ENCODE assay signal across 16 cellular contexts in the genomic region with DNA sequence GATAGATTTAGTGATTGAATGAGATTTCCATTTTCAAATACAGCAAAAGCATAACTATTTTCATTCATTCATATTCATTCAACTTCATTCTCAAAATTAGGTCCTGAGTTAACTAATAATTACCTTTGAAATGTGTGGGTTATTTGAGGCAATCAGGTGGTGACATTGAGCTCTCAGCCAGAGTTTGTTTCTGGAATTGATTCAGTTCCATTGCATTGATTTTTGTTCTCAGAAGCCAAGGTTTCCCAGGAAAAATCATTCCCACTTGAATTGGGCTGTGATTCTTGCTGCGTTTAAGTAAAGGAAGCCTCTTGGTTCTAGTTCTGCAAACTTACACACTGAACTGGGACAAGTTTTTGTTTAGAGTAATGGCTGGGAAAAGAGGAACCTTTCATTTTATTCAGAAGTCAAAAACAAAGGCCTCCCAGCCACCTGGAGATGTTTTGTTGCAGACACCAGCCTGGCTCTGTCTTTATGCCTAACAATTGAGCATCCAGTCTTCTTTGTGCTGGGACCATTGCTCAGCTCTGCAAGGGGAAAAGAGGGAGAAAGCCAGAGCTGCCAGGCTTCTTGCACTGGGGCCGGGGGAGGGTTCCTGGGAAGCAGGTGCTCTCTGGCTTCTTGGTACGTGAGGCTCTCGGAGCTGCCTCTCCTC.
A peak's percentile ranks its signal among the peaks of the same experiment; 100 is the strongest.
DNase-seq lines count a peak whose midpoint lies in the region; ATAC-seq and TF ChIP-seq lines count a peak whose summit lies in the region.
"Had no signal": no experiment of that assay in that cellular context is flagged by ENCODE, and none has a peak within 500 bp of the region (broad histone marks: within the 10 kb centered on the region; RNA-seq: fewer than 3 reads in every experiment).

No MANE protein-coding gene starts in this region.

- H2AFZ ChIP-seq in mesenchymal stem cell (ENCODE audit: low read depth, low read length): no peak overlapping the region
- no peak overlapping the region for H2AFZ ChIP-seq in PC-9

- H3K9me3 ChIP-seq in mesenchymal stem cell (ENCODE audit: control insufficient read depth, low read length) (no peaks in the 10 kb centered on the region), PC-9 (ENCODE audit: insufficient read depth, low read depth) (no peaks in the 10 kb centered on the region)
- H3K9me3 ChIP-seq: prostate gland had no signal

- CTCF ChIA-PET in activated B cell treated with CpG ODN at 0.5 μM for 24 hours (lab: Charles Lee) (interaction anchor here (2.5 kb wide), 1 partner anchor 10 kb away, joined by 15 read pairs; no protein-coding TSS in a partner anchor), PC-9 (lab: Charles Lee) (no interaction called here)

- H3K23ac ChIP-seq in mesenchymal stem cell (ENCODE audit: low read length in 2 of 2): no peak overlapping the region

- no peaks in the 10 kb centered on the region for H3K79me2 ChIP-seq in PC-9 (ENCODE audit: low read depth)

- no peak overlapping the region for H2BK12ac ChIP-seq in mesenchymal stem cell (ENCODE audit: low read length in 2 of 2)

- peaks cover 9% of the 10 kb centered on the region for H4K20me1 ChIP-seq in PC-9 (ENCODE audit: insufficient read depth)

- H3K4me1 ChIP-seq in mesenchymal stem cell (ENCODE audit: control insufficient read depth, insufficient read depth, low read depth, low read length) (peaks cover 19% of the 10 kb centered on the region), PC-9 (replicated peaks; ENCODE audit: insufficient read depth) (no peaks in the 10 kb centered on the region)
- H3K4me1 ChIP-seq: prostate gland had no signal

- 96% methylated on average over 4 of the region's 4 CpGs for WGBS in mesenchymal stem cell

- H3K79me1 ChIP-seq in mesenchymal stem cell (replicated peaks; ENCODE audit: low read length, poor library complexity, severe bottlenecking): peaks cover 13% of the 10 kb centered on the region

- peaks cover 24 to 96% of the 10 kb centered on the region in 2 experiments for H3K36me3 ChIP-seq in mesenchymal stem cell (ENCODE audit: control insufficient read depth in 1 of 2, insufficient read depth in 2 of 2, low read depth in 1 of 2, low read length in 2 of 2)
- H3K36me3 ChIP-seq in PC-9 (ENCODE audit: low read depth): peaks cover 15% of the 10 kb centered on the region; the same call in 1 of the 2 replicates
- H3K36me3 ChIP-seq: prostate gland had no signal

- peaks cover 45% of the 10 kb centered on the region for H3K4me1 Mint-ChIP-seq in activated B cell treated with CpG ODN at 0.5 μM for 24 hours

- POLR2A ChIA-PET in activated B cell treated with CpG ODN at 0.5 μM for 24 hours (lab: Charles Lee) (interaction anchor here (0.6 kb wide), 1 partner anchor 93 kb away, joined by 4 read pairs; no protein-coding TSS in a partner anchor), PC-9 (lab: Charles Lee; ENCODE audit: unreplicated experiment) (interaction anchor here (0.7 kb wide), 1 partner anchor 396 kb away, joined by 3 read pairs; no protein-coding TSS in a partner anchor)

- no peak overlapping the region for H4K8ac ChIP-seq in mesenchymal stem cell (ENCODE audit: low read length)

- ATAC-seq in GM18505 (IDR thresholded peaks at IDR 0.05; ENCODE audit: unreplicated experiment) (peak; percentile 9), HG02884 (IDR thresholded peaks at IDR 0.05; ENCODE audit: unreplicated experiment) (peak; percentile 19), activated B cell treated with CpG ODN at 0.5 μM for 24 hours (ENCODE audit: low read depth) (peak; percentile 19), GM18870 (IDR thresholded peaks at IDR 0.05; ENCODE audit: unreplicated experiment) (no peak), HG02623 (IDR thresholded peaks at IDR 0.05; ENCODE audit: unreplicated experiment) (no peak)
- ATAC-seq: stimulated activated naive CD8-positive, alpha-beta T cell treated with anti-CD3 and anti-CD28 coated beads, Interleukin-15, Interleukin-2, amounts not matched to agents 100 U/mL and 50 U/mL, for 24 hours had no signal

- peak overlapping the region; percentile 75 for H3K27ac Mint-ChIP-seq in activated B cell treated with CpG ODN at 0.5 μM for 24 hours
- H3K27ac Mint-ChIP-seq: T-helper 1 cell treated with Interleukin-12 subunit alpha and Interleukin-12 subunit beta and Interleukin-4 antibody, amounts not matched to agents 30 μg/mL and 1 μg/mL, for 36 hours had no signal

- H3K27ac ChIP-seq in mesenchymal stem cell (ENCODE audit: low read length, poor library complexity, severe bottlenecking): no peak overlapping the region
- no peak overlapping the region for H3K27ac ChIP-seq in PC-9
- H3K27ac ChIP-seq: cardiac muscle cell, epithelial cell of prostate, prostate gland had no signal

- peak overlapping the region; percentile 13 for H3K9ac ChIP-seq in mesenchymal stem cell (ENCODE audit: low read length)

- no peak for TF ChIP-seq POLR2A in GM18505 (IDR thresholded peaks at IDR 0.05; ENCODE audit: borderline replicate concordance, extremely low read depth, insufficient read depth, insufficient read length)

- no peak for DNase-seq in activated B cell treated with CpG ODN at 0.5 μM for 24 hours
- DNase-seq in mesenchymal stem cell: no peak
- no peak for DNase-seq in stimulated activated CD4-positive, alpha-beta T cell treated with anti-CD3 and anti-CD28 coated beads, Interleukin-15, amount 100 ng/mL, for 24 hours
- no peak for DNase-seq in PC-9
- DNase-seq: activated CD4-positive, alpha-beta T cell treated with anti-CD3 and anti-CD28 coated beads, Interleukin-2, amount 50 U/mL, for 4 hours; activated gamma-delta T cell treated with Interleukin-2 at 50 U/mL for 16 hours; AML-193; stimulated activated naive CD8-positive, alpha-beta T cell treated with anti-CD3 and anti-CD28 coated beads, Interleukin-15, Interleukin-2, amounts not matched to agents 100 U/mL and 50 U/mL, for 24 hours had no signal

- no peaks in the 10 kb centered on the region for H3K9me3 Mint-ChIP-seq in activated B cell treated with CpG ODN at 0.5 μM for 24 hours
- H3K9me3 Mint-ChIP-seq: T-helper 1 cell treated with Interleukin-12 subunit alpha and Interleukin-12 subunit beta and Interleukin-4 antibody, amounts not matched to agents 30 μg/mL and 1 μg/mL, for 36 hours had no signal

- peak overlapping the region; percentile 30 for H3K4me3 Mint-ChIP-seq in activated B cell treated with CpG ODN at 0.5 μM for 24 hours
- H3K4me3 Mint-ChIP-seq: T-helper 1 cell treated with Interleukin-12 subunit alpha and Interleukin-12 subunit beta and Interleukin-4 antibody, amounts not matched to agents 30 μg/mL and 1 μg/mL, for 36 hours had no signal

- no peak overlapping the region for H4K91ac ChIP-seq in mesenchymal stem cell (ENCODE audit: low read length)

- BruUV-seq in PC-9 (replicated peaks; lab: Mats Ljungman, UMichigan): no TSS peak

- H2AK5ac ChIP-seq in mesenchymal stem cell (ENCODE audit: low read length, severe bottlenecking): no peak overlapping the region

- H3K36me3 Mint-ChIP-seq in activated B cell treated with CpG ODN at 0.5 μM for 24 hours (ENCODE audit: low read depth): peaks cover 77% of the 10 kb centered on the region

- H3K9me2 ChIP-seq in PC-9 (ENCODE audit: insufficient read depth): no peaks in the 10 kb centered on the region

- intact Hi-C loops in activated B cell treated with CpG ODN at 0.5 μM for 24 hours (cut with micrococcal nuclease) (loop anchor here (1.0 to 10.0 kb wide), 5 partner anchors 10 to 653 kb away; a partner anchor contains a TSS), PC-9 (cut with micrococcal nuclease; ENCODE audit: unreplicated experiment) (no loop called here)

- no peak overlapping the region for H3K4me3 ChIP-seq in mesenchymal stem cell (ENCODE audit: insufficient read depth in 1 of 2, low read depth in 1 of 2, low read length in 2 of 2)
- no peak overlapping the region for H3K4me3 ChIP-seq in PC-9
- H3K4me3 ChIP-seq: cardiac muscle cell, prostate gland had no signal

- H2BK120ac ChIP-seq in mesenchymal stem cell (ENCODE audit: low read depth, low read length): no peak overlapping the region

- peaks cover 11% of the 10 kb centered on the region; the same call in 1 of the 2 replicates for H3F3A ChIP-seq in PC-9 (ENCODE audit: insufficient read depth, low read depth)

- H3K27me3 Mint-ChIP-seq in activated B cell treated with CpG ODN at 0.5 μM for 24 hours: no peaks in the 10 kb centered on the region

- no peak overlapping the region for H3K4ac ChIP-seq in mesenchymal stem cell (ENCODE audit: low read depth in 1 of 2, low read length in 2 of 2)

- H3K27me3 ChIP-seq in mesenchymal stem cell (ENCODE audit: control insufficient read depth in 1 of 2, insufficient read depth in 1 of 2, low read length in 2 of 2): no peaks in the 10 kb centered on the region
- H3K27me3 ChIP-seq in PC-9 (ENCODE audit: insufficient read depth, low read depth): no peaks in the 10 kb centered on the region
- H3K27me3 ChIP-seq: cardiac muscle cell had no signal

- TF ChIP-seq CTCF in activated B cell treated with CpG ODN at 0.5 μM for 24 hours (IDR thresholded peaks at IDR 0.05) (no peak), PC-9 (conservative IDR thresholded peaks at IDR 0.05) (no peak)

- H3K14ac ChIP-seq in mesenchymal stem cell (ENCODE audit: low read length in 2 of 2): no peak overlapping the region

- H2BK15ac ChIP-seq in mesenchymal stem cell (ENCODE audit: low read depth, poor library complexity, severe bottlenecking): no peak overlapping the region

- no peak overlapping the region for H2BK5ac ChIP-seq in mesenchymal stem cell (ENCODE audit: low read depth, low read length, poor library complexity, severe bottlenecking)

- no peak overlapping the region for H3K4me2 ChIP-seq in mesenchymal stem cell (ENCODE audit: low read length, poor library complexity, severe bottlenecking)
- no peak overlapping the region for H3K4me2 ChIP-seq in PC-9

- no peak overlapping the region for H3K18ac ChIP-seq in mesenchymal stem cell (ENCODE audit: low read depth in 1 of 2, low read length in 2 of 2)

Comparison
In these comparisons a context has a peak if more than half of its experiments do, and no peak if none do; other contexts are left out.
1. ATAC-seq: peak in GM18505 (single experiment), HG02884 (single experiment) and activated B cell treated with CpG ODN at 0.5 μM for 24 hours (single experiment); none in GM18870 (single experiment) and HG02623 (single experiment).